ENCODE assay signal across 1 cellular context in genomic region chr15:88638626-88639372, GRCh38.
TF ChIP-seq lines count a peak whose summit lies in the region.

TSS of gene ISG20 (plus strand) at chr15:88639016. CDS start at chr15:88639367, 351 bp downstream.

TF ChIP-seq in HepG2, 621 proteins besides CTCF, POLR2A, EP300 and RAD21 (continued from another document and continues in another):
- TF ChIP-seq, protein P1, sequence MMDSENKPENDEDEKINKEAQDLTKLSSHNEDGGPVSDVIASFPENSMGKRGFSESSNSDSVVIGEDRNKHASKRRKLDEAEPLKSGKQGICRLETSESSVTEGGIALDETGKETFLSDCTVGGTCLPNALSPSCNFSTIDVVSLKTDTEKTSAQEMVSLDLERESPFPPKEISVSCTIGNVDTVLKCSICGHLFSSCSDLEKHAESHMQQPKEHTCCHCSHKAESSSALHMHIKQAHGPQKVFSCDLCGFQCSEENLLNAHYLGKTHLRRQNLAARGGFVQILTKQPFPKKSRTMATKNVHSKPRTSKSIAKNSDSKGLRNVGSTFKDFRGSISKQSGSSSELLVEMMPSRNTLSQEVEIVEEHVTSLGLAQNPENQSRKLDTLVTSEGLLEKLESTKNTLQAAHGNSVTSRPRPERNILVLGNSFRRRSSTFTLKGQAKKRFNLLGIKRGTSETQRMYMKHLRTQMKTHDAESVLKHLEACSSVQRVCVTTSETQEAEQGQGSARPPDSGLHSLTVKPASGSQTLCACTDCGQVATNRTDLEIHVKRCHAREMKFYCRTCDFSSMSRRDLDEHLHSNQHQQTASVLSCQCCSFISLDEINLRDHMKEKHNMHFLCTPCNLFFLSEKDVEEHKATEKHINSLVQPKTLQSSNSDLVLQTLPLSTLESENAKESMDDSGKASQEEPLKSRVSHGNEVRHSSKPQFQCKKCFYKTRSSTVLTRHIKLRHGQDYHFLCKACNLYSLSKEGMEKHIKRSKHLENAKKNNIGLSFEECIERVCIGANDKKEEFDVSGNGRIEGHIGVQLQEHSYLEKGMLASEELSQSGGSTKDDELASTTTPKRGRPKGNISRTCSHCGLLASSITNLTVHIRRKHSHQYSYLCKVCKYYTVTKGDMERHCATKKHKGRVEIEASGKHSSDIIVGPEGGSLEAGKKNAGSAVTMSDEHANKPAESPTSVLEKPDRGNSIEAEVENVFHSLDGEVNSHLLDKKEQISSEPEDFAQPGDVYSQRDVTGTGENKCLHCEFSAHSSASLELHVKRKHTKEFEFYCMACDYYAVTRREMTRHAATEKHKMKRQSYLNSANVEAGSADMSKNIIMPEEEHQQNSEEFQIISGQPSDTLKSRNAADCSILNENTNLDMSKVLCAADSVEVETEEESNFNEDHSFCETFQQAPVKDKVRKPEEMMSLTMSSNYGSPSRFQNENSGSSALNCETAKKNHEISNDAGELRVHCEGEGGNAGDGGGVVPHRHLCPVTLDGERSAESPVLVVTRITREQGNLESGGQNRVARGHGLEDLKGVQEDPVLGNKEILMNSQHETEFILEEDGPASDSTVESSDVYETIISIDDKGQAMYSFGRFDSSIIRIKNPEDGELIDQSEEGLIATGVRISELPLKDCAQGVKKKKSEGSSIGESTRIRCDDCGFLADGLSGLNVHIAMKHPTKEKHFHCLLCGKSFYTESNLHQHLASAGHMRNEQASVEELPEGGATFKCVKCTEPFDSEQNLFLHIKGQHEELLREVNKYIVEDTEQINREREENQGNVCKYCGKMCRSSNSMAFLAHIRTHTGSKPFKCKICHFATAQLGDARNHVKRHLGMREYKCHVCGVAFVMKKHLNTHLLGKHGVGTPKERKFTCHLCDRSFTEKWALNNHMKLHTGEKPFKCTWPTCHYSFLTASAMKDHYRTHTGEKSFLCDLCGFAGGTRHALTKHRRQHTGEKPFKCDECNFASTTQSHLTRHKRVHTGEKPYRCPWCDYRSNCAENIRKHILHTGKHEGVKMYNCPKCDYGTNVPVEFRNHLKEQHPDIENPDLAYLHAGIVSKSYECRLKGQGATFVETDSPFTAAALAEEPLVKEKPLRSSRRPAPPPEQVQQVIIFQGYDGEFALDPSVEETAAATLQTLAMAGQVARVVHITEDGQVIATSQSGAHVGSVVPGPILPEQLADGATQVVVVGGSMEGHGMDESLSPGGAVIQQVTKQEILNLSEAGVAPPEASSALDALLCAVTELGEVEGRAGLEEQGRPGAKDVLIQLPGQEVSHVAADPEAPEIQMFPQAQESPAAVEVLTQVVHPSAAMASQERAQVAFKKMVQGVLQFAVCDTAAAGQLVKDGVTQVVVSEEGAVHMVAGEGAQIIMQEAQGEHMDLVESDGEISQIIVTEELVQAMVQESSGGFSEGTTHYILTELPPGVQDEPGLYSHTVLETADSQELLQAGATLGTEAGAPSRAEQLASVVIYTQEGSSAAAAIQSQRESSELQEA (CRISPR knock-in tag; IDR thresholded peaks at IDR 0.05; ENCODE audit: not compliant biosample characterization), result no peak
- TF ChIP-seq ARNT (IDR thresholded peaks at IDR 0.05), result no peak
- TF ChIP-seq POLR2G (IDR thresholded peaks at IDR 0.05; ENCODE audit: low read depth, low read length), result peak; percentile 74
- TF ChIP-seq, protein P2, sequence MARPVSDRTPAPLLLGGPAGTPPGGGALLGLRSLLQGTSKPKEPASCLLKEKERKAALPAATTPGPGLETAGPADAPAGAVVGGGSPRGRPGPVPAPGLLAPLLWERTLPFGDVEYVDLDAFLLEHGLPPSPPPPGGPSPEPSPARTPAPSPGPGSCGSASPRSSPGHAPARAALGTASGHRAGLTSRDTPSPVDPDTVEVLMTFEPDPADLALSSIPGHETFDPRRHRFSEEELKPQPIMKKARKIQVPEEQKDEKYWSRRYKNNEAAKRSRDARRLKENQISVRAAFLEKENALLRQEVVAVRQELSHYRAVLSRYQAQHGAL (CRISPR knock-in tag; IDR thresholded peaks at IDR 0.05; ENCODE audit: not compliant biosample characterization), result no peak
- TF ChIP-seq, protein P3, sequence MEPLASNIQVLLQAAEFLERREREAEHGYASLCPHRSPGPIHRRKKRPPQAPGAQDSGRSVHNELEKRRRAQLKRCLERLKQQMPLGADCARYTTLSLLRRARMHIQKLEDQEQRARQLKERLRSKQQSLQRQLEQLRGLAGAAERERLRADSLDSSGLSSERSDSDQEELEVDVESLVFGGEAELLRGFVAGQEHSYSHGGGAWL (CRISPR knock-in tag; IDR thresholded peaks at IDR 0.05), result peak; percentile 70
- TF ChIP-seq ZNF841 (CRISPR knock-in tag; IDR thresholded peaks at IDR 0.05; ENCODE audit: borderline replicate concordance), result no peak
- 0 out of 2 replicates have a peak, but pooled peaks have one; percentile 34 for TF ChIP-seq ZBTB7B (CRISPR knock-in tag; IDR thresholded peaks at IDR 0.05)
- TF ChIP-seq SMAD3 (CRISPR knock-in tag; IDR thresholded peaks at IDR 0.05), result 0 out of 2 replicates have a peak, but pooled peaks have one; percentile 39
- TF ChIP-seq MEIS1 (CRISPR knock-in tag; IDR thresholded peaks at IDR 0.05; ENCODE audit: borderline replicate concordance), result peak; percentile 32; the same call in 1 of the 2 replicates
- peak; percentile 69 for TF ChIP-seq PHF8 (CRISPR knock-in tag; IDR thresholded peaks at IDR 0.05)
- no peak; the same call in 1 of the 2 replicates for TF ChIP-seq ZSCAN22 (CRISPR knock-in tag; IDR thresholded peaks at IDR 0.05)
- no peak for TF ChIP-seq ADNP (CRISPR knock-in tag; IDR thresholded peaks at IDR 0.05)
- TF ChIP-seq PRPF4 (IDR thresholded peaks at IDR 0.05; ENCODE audit: low read depth, low read length, poor library complexity, severe bottlenecking), result no peak
- TF ChIP-seq, protein P4, sequence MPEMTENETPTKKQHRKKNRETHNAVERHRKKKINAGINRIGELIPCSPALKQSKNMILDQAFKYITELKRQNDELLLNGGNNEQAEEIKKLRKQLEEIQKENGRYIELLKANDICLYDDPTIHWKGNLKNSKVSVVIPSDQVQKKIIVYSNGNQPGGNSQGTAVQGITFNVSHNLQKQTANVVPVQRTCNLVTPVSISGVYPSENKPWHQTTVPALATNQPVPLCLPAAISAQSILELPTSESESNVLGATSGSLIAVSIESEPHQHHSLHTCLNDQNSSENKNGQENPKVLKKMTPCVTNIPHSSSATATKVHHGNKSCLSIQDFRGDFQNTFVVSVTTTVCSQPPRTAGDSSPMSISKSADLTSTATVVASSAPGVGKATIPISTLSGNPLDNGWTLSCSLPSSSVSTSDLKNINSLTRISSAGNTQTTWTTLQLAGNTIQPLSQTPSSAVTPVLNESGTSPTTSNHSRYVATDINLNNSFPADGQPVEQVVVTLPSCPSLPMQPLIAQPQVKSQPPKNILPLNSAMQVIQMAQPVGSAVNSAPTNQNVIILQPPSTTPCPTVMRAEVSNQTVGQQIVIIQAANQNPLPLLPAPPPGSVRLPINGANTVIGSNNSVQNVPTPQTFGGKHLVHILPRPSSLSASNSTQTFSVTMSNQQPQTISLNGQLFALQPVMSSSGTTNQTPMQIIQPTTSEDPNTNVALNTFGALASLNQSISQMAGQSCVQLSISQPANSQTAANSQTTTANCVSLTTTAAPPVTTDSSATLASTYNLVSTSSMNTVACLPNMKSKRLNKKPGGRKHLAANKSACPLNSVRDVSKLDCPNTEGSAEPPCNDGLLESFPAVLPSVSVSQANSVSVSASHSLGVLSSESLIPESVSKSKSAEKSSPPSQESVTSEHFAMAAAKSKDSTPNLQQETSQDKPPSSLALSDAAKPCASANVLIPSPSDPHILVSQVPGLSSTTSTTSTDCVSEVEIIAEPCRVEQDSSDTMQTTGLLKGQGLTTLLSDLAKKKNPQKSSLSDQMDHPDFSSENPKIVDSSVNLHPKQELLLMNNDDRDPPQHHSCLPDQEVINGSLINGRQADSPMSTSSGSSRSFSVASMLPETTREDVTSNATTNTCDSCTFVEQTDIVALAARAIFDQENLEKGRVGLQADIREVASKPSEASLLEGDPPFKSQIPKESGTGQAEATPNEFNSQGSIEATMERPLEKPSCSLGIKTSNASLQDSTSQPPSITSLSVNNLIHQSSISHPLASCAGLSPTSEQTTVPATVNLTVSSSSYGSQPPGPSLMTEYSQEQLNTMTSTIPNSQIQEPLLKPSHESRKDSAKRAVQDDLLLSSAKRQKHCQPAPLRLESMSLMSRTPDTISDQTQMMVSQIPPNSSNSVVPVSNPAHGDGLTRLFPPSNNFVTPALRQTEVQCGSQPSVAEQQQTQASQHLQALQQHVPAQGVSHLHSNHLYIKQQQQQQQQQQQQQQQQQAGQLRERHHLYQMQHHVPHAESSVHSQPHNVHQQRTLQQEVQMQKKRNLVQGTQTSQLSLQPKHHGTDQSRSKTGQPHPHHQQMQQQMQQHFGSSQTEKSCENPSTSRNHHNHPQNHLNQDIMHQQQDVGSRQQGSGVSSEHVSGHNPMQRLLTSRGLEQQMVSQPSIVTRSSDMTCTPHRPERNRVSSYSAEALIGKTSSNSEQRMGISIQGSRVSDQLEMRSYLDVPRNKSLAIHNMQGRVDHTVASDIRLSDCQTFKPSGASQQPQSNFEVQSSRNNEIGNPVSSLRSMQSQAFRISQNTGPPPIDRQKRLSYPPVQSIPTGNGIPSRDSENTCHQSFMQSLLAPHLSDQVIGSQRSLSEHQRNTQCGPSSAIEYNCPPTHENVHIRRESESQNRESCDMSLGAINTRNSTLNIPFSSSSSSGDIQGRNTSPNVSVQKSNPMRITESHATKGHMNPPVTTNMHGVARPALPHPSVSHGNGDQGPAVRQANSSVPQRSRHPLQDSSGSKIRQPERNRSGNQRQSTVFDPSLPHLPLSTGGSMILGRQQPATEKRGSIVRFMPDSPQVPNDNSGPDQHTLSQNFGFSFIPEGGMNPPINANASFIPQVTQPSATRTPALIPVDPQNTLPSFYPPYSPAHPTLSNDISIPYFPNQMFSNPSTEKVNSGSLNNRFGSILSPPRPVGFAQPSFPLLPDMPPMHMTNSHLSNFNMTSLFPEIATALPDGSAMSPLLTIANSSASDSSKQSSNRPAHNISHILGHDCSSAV (CRISPR knock-in tag; IDR thresholded peaks at IDR 0.05; ENCODE audit: borderline replicate concordance), result no peak
- no peak for TF ChIP-seq ZNF710 (CRISPR knock-in tag; IDR thresholded peaks at IDR 0.05; ENCODE audit: borderline replicate concordance)
- TF ChIP-seq MTA3 (CRISPR knock-in tag; IDR thresholded peaks at IDR 0.05), result no peak
- TF ChIP-seq JUND (CRISPR knock-in tag; IDR thresholded peaks at IDR 0.05), result peak; percentile 97
- TF ChIP-seq ZNF18 (CRISPR knock-in tag; IDR thresholded peaks at IDR 0.05; ENCODE audit: insufficient replicate concordance), result peak; percentile 90
- TF ChIP-seq ZNF800 (CRISPR knock-in tag; IDR thresholded peaks at IDR 0.05), result 0 out of 2 replicates have a peak, but pooled peaks have one; percentile 24
- no peak for TF ChIP-seq BCLAF1 (IDR thresholded peaks at IDR 0.05)
- no peak for TF ChIP-seq KLF11 (CRISPR knock-in tag; IDR thresholded peaks at IDR 0.05)
- TF ChIP-seq ZNF292 (CRISPR knock-in tag; IDR thresholded peaks at IDR 0.05; ENCODE audit: borderline replicate concordance, low read depth), result peak; percentile 96
- peak; percentile 44; the same call in 1 of the 2 replicates for TF ChIP-seq BCL6 (CRISPR knock-in tag; IDR thresholded peaks at IDR 0.05)
- peak; percentile 64; the same call in 1 of the 2 replicates for TF ChIP-seq ZNF451 (CRISPR knock-in tag; IDR thresholded peaks at IDR 0.05)
- TF ChIP-seq KMT2B (CRISPR knock-in tag; IDR thresholded peaks at IDR 0.05), result 0 out of 2 replicates have a peak, but pooled peaks have one; percentile 40
- TF ChIP-seq ZNF501 (CRISPR knock-in tag; IDR thresholded peaks at IDR 0.05), result peak; percentile 91
